Comparison of ENCODE assay signal across 17 cellular contexts in genomic region chr9:18526686-18527085, GRCh38. TPM values are rescaled to one million over a fixed set of nuclear protein-coding genes. Genes with fewer than 3 reads are reported as not detected.
"Had no signal": no experiment of that assay in that cellular context is flagged by ENCODE, and none has a peak within 500 bp of the region (broad histone marks: within the 10 kb centered on the region; RNA-seq: fewer than 3 reads in every experiment).

No MANE protein-coding gene starts in this region.

- H3K4me3 Mint-ChIP-seq: activated T-cell treated with anti-CD3 and anti-CD28 coated beads, Interleukin-2, amount 50 U/mL, for 72 hours; dendritic cell treated with granulocyte-macrophage colony-stimulating factor and Interleukin-4, amounts not matched to agents 40 ng/mL and 50 ng/mL, for 4 days; effector memory CD8-positive, alpha-beta T cell; natural killer cell treated with Interleukin-12 subunit alpha and Interleukin-12 subunit beta and Interleukin-15 and Interleukin-18, amount 100 ng/mL, for 72 hours; T-helper 1 cell treated with Interleukin-12 subunit alpha and Interleukin-12 subunit beta and Interleukin-4 antibody, amounts not matched to agents 30 μg/mL and 1 μg/mL, for 36 hours had no signal

- H3K36me3 ChIP-seq: adrenal gland, tibial artery had no signal

- DNase-seq: activated CD4-positive, alpha-beta T cell treated with anti-CD3 and anti-CD28 coated beads for 1 hour; activated CD8-positive, alpha-beta memory T cell treated with anti-CD3 and anti-CD28 coated beads for 24 hours; activated CD8-positive, alpha-beta memory T cell treated with anti-CD3 and anti-CD28 coated beads, Interleukin-2, amount 50 U/mL, for 48 hours; activated effector memory CD4-positive, alpha-beta T cell treated with anti-CD3 and anti-CD28 coated beads, Interleukin-2, amount 50 U/mL, for 16 hours; activated naive CD4-positive, alpha-beta T cell treated with anti-CD3 and anti-CD28 coated beads, Interleukin-2, amount 50 U/mL, for 16 hours; activated T-cell treated with anti-CD3 and anti-CD28 coated beads, Interleukin-2, amount 50 U/mL, for 72 hours; adrenal gland; effector memory CD8-positive, alpha-beta T cell; left cardiac atrium; mesenchymal stem cell; nucleus accumbens; stimulated activated naive CD8-positive, alpha-beta T cell treated with anti-CD3 and anti-CD28 coated beads, Interleukin-15, Interleukin-2, amounts not matched to agents 100 U/mL and 50 U/mL, for 24 hours; substantia nigra; tibial artery had no signal

- H3K27me3 Mint-ChIP-seq: dendritic cell treated with granulocyte-macrophage colony-stimulating factor and Interleukin-4, amounts not matched to agents 40 ng/mL and 50 ng/mL, for 4 days; effector memory CD8-positive, alpha-beta T cell; natural killer cell treated with Interleukin-12 subunit alpha and Interleukin-12 subunit beta and Interleukin-15 and Interleukin-18, amount 100 ng/mL, for 72 hours had no signal

- H3K9me3 Mint-ChIP-seq: T-helper 1 cell treated with Interleukin-12 subunit alpha and Interleukin-12 subunit beta and Interleukin-4 antibody, amounts not matched to agents 30 μg/mL and 1 μg/mL, for 36 hours had no signal

- H3K27ac ChIP-seq: adrenal gland, tibial artery had no signal

- H3K4me1 ChIP-seq: tibial artery had no signal

- H3K27me3 ChIP-seq: adrenal gland, tibial artery had no signal

- H3K36me3 Mint-ChIP-seq: natural killer cell treated with Interleukin-12 subunit alpha and Interleukin-12 subunit beta and Interleukin-15 and Interleukin-18, amount 100 ng/mL, for 72 hours had no signal

- H3K27ac Mint-ChIP-seq: activated T-cell treated with anti-CD3 and anti-CD28 coated beads, Interleukin-2, amount 50 U/mL, for 72 hours; dendritic cell treated with granulocyte-macrophage colony-stimulating factor and Interleukin-4, amounts not matched to agents 40 ng/mL and 50 ng/mL, for 4 days; effector memory CD8-positive, alpha-beta T cell; natural killer cell treated with Interleukin-12 subunit alpha and Interleukin-12 subunit beta and Interleukin-15 and Interleukin-18, amount 100 ng/mL, for 72 hours; T-helper 1 cell treated with Interleukin-12 subunit alpha and Interleukin-12 subunit beta and Interleukin-4 antibody, amounts not matched to agents 30 μg/mL and 1 μg/mL, for 36 hours had no signal

- H3K4me3 ChIP-seq: adrenal gland, tibial artery had no signal

- ATAC-seq: activated T-cell treated with anti-CD3 and anti-CD28 coated beads, Interleukin-2, amount 50 U/mL, for 72 hours; effector memory CD8-positive, alpha-beta T cell; left cardiac atrium; natural killer cell treated with Interleukin-12 subunit alpha and Interleukin-12 subunit beta and Interleukin-15 and Interleukin-18, amount 100 ng/mL, for 72 hours; stimulated activated naive CD8-positive, alpha-beta T cell treated with anti-CD3 and anti-CD28 coated beads, Interleukin-15, Interleukin-2, amounts not matched to agents 100 U/mL and 50 U/mL, for 24 hours had no signal

RNA-seq across cellular contexts. Expression of gene ADAMTSL1, which starts 52.7 kb away (rescaled TPM):
- total RNA-seq: activated T-cell treated with anti-CD3 and anti-CD28 coated beads, Interleukin-2, amount 50 U/mL, for 72 hours; natural killer cell treated with Interleukin-12 subunit alpha and Interleukin-12 subunit beta and Interleukin-15 and Interleukin-18, amount 100 ng/mL, for 72 hours had no signal
